8 cellular contexts compared by ENCODE assay signal in genomic region chr2:98455494-98455976, GRCh38. TPM values are rescaled to one million over a fixed set of nuclear protein-coding genes. Genes with fewer than 3 reads are reported as not detected.
DNase-seq lines count a peak whose midpoint lies in the region; ATAC-seq and TF ChIP-seq lines count a peak whose summit lies in the region.

No MANE protein-coding gene starts in this region.

- H3K4me1 ChIP-seq in left ventricle myocardium inferior = peaks cover 67% of the 10 kb centered on the region
- H3K4me1 ChIP-seq in muscle layer of duodenum (ENCODE audit: control insufficient read depth in 1 of 2, insufficient read depth in 2 of 2, low read length in 2 of 2) = peaks cover 19 to 85% of the 10 kb centered on the region in 2 donors
- peaks cover 8% of the 10 kb centered on the region for H3K4me1 ChIP-seq in foreskin keratinocyte

- TF ChIP-seq CTCF in left ventricle myocardium inferior (IDR thresholded peaks at IDR 0.05; ENCODE audit: borderline replicate concordance) (no peak), HL-60 (IDR thresholded peaks at IDR 0.05; ENCODE audit: insufficient read depth, low read length) (no peak), foreskin keratinocyte (conservative IDR thresholded peaks at IDR 0.05) (no peak)

- ATAC-seq in Right ventricle myocardium superior (ENCODE audit: poor library complexity) (peak; percentile 53), foreskin keratinocyte (no peak)
- ATAC-seq in activated naive CD8-positive, alpha-beta T cell treated with anti-CD3 and anti-CD28 coated beads, Interleukin-2, amount 10 ng/mL, durations not matched to agents 7 days and 5 days (ENCODE audit: low read depth) = peak; percentile 26

- H3K36me3 Mint-ChIP-seq in activated naive CD8-positive, alpha-beta T cell treated with anti-CD3 and anti-CD28 coated beads, Interleukin-2, amount 10 ng/mL, durations not matched to agents 7 days and 5 days = peaks cover 32% of the 10 kb centered on the region

- H3K36me3 ChIP-seq in left ventricle myocardium inferior (no peaks in the 10 kb centered on the region), muscle layer of duodenum (ENCODE audit: control insufficient read depth in 1 of 2, insufficient read depth in 2 of 2, low read length in 2 of 2) (no peaks in the 10 kb centered on the region)

- no peaks in the 10 kb centered on the region for H3K9me3 ChIP-seq in left ventricle myocardium inferior (replicated peaks)
- no peaks in the 10 kb centered on the region for H3K9me3 ChIP-seq in muscle layer of duodenum (ENCODE audit: control insufficient read depth in 1 of 2, low read length in 2 of 2)

- H3K27me3 Mint-ChIP-seq in activated naive CD8-positive, alpha-beta T cell treated with anti-CD3 and anti-CD28 coated beads, Interleukin-2, amount 10 ng/mL, durations not matched to agents 7 days and 5 days = no peaks in the 10 kb centered on the region

- H3K27ac ChIP-seq in left ventricle myocardium inferior (replicated peaks) (no peak overlapping the region), HL-60 (replicated peaks) (peak overlapping the region; percentile 57), muscle layer of duodenum (ENCODE audit: low read length) (peak overlapping the region; percentile 93), foreskin keratinocyte (no peak overlapping the region)

- H3K27me3 ChIP-seq in left ventricle myocardium inferior (ENCODE audit: low read depth) (no peaks in the 10 kb centered on the region), HL-60 (ENCODE audit: insufficient read depth, poor library complexity, severe bottlenecking) (no peaks in the 10 kb centered on the region), muscle layer of duodenum (ENCODE audit: low read depth, low read length) (no peaks in the 10 kb centered on the region), foreskin keratinocyte (no peaks in the 10 kb centered on the region)

- intact Hi-C loops in Right ventricle myocardium superior (cut with DNase I) = no loop called here
- intact Hi-C loops in left ventricle myocardium inferior (cut with micrococcal nuclease) = no loop called here

- peaks cover 92% of the 10 kb centered on the region for H3K4me1 Mint-ChIP-seq in activated naive CD8-positive, alpha-beta T cell treated with anti-CD3 and anti-CD28 coated beads, Interleukin-2, amount 10 ng/mL, durations not matched to agents 7 days and 5 days

- POLR2A ChIA-PET in activated naive CD8-positive, alpha-beta T cell treated with anti-CD3 and anti-CD28 coated beads, Interleukin-2, amount 10 ng/mL, durations not matched to agents 7 days and 5 days (lab: Charles Lee) = interaction anchor here (1.0 to 7.6 kb wide), 5 partner anchors 8 to 24 kb away, joined by 4 to 75 read pairs (median 6); no protein-coding TSS in a partner anchor

- DNase-seq in Right ventricle myocardium superior (no peak), left ventricle myocardium inferior (no peak), HL-60 (ENCODE audit: low read depth in 1 of 2, low spot score in 1 of 2) (peak in 1 of 2 experiments; percentile 54), dermis blood vessel endothelial cell (no peak), A172 (ENCODE audit: low spot score) (no peak), foreskin keratinocyte (no peak)
- no peak for DNase-seq in activated naive CD8-positive, alpha-beta T cell treated with anti-CD3 and anti-CD28 coated beads, Interleukin-2, amount 10 ng/mL, durations not matched to agents 7 days and 5 days

- H3K9me3 Mint-ChIP-seq in activated naive CD8-positive, alpha-beta T cell treated with anti-CD3 and anti-CD28 coated beads, Interleukin-2, amount 10 ng/mL, durations not matched to agents 7 days and 5 days = no peaks in the 10 kb centered on the region

- H3K4me3 Mint-ChIP-seq in activated naive CD8-positive, alpha-beta T cell treated with anti-CD3 and anti-CD28 coated beads, Interleukin-2, amount 10 ng/mL, durations not matched to agents 7 days and 5 days = peak overlapping the region; percentile 79

- H3K4me3 ChIP-seq in left ventricle myocardium inferior (no peak overlapping the region), HL-60 (replicated peaks; ENCODE audit: insufficient read depth, low read length) (peak overlapping the region; percentile 7; the same call in 1 of the 2 replicates), muscle layer of duodenum (ENCODE audit: low read depth in 1 of 2, low read length in 2 of 2) (peak overlapping the region; percentile 3 to 4)

- peak overlapping the region; percentile 87 for H3K27ac Mint-ChIP-seq in activated naive CD8-positive, alpha-beta T cell treated with anti-CD3 and anti-CD28 coated beads, Interleukin-2, amount 10 ng/mL, durations not matched to agents 7 days and 5 days

RNA-seq across cellular contexts. Expression of gene INPP4A, which starts 10.9 kb away (rescaled TPM):
- total RNA-seq in Right ventricle myocardium superior (16.8 TPM), left ventricle myocardium inferior (20.8 TPM), dermis blood vessel endothelial cell (41.9 and 55.7 TPM in 2 replicates), foreskin keratinocyte (12.4 and 13.1 TPM in 2 replicates)
- total RNA-seq in activated naive CD8-positive, alpha-beta T cell treated with anti-CD3 and anti-CD28 coated beads, Interleukin-2, amount 10 ng/mL, durations not matched to agents 7 days and 5 days = 100 to 1,000 TPM; 147 to 159 TPM
- 19.7 and 22.0 TPM in 2 replicates for total RNA-seq in A172 (2014; rRNA removed; shearing (Covaris generic))
- 2.9 and 3.0 TPM in 2 replicates for polyA plus RNA-seq in foreskin keratinocyte

Comparison
In these comparisons a context has a peak if more than half of its experiments do, and no peak if none do; other contexts are left out.
1. H3K27ac ChIP-seq: peak in HL-60 (single experiment) and muscle layer of duodenum (single experiment); none in left ventricle myocardium inferior (single experiment) and foreskin keratinocyte (single experiment).